Comparison of ENCODE assay signal across 8 cellular contexts in the genomic region with DNA sequence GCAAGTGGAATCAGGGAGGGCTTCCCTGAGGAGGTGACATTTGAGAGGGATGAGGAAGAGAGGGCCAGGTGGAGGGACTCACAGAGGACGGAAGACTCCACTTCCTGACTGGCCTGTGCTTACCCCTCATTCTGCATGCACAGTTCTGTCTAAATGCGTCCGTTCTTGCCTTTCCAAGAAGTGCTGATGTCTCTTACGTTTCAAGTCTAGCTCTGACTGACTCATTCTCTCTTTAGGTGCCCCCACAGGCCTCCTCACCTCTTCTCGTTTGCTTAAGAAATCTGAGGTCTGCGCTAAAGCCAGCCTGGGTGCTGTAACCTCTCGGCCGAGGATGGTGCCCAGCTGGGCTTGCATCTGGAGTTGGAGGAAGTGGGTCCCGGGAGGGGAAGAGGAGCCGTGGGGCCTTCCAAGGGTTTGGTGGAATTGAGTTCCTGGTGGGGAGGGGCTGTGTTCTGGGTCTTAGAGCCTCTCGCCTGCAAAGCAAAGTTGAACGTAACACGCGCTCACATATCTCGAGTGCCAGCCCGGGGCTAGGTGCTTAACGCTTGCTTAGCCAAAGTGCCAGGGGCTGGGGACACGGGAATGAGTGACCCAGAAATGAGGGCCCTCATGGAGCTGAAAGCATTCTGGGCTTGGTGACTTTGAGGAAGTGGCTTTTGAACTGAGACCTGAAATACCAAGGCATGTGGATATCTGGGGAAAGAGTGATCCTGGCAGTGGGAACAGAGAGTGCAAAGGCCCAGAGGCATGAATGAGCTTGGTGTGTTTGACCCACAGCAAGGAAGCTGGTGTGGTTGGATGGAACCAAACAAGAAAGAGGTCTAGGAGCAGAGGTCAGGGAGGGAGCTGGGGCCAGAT. TPM values are rescaled to one million over a fixed set of nuclear protein-coding genes. Genes with fewer than 3 reads are reported as not detected.
DNase-seq lines count a peak whose midpoint lies in the region; ATAC-seq, FAIRE-seq and TF ChIP-seq lines count a peak whose summit lies in the region.

No MANE protein-coding gene starts in this region.

- TF ChIP-seq CTCF in lower lobe of right lung (IDR thresholded peaks at IDR 0.05): no peak

- H3K27ac ChIP-seq in lower lobe of right lung: peak overlapping the region; percentile 100

- peak overlapping the region; percentile 97 for H3K4me3 ChIP-seq in lower lobe of right lung

- peaks cover 91% of the 10 kb centered on the region for H3K4me1 ChIP-seq in lower lobe of right lung

- peaks cover 11% of the 10 kb centered on the region for H3K36me3 ChIP-seq in lower lobe of right lung

- H3K9me3 ChIP-seq in lower lobe of right lung: no peaks in the 10 kb centered on the region

- intact Hi-C loops in lower lobe of right lung (cut with DNase I): no loop called here

- H3K27me3 ChIP-seq in lower lobe of right lung (ENCODE audit: low read depth): no peaks in the 10 kb centered on the region

- DNase-seq in GM18507 (ENCODE audit: extremely low spot score, insufficient read length, low read depth): no peak
- DNase-seq in SKM-1 treated with dmso at 0.1 percent for 144 hours (lab: John Stamatoyannopoulos, UW; ENCODE audit: unreplicated experiment): peak; percentile 85
- DNase-seq in amniotic epithelial cell (ENCODE audit: low read depth): peak; percentile 86
- peak; percentile 79 for DNase-seq in lower lobe of right lung
- DNase-seq in stimulated activated CD8-positive, alpha-beta memory T cell treated with anti-CD3 and anti-CD28 coated beads, Interleukin-15, amount 100 ng/mL, for 48 hours (ENCODE audit: low read depth in 2 of 2): peak; percentile 49 to 52
- DNase-seq in RPMI8226: no peak
- DNase-seq in HuH-7 (ENCODE audit: low spot score): no peak
- DNase-seq in ACHN: no peak

- in situ Hi-C loops in ACHN (cut with HindIII; ENCODE audit: low pct_ligation_motif_present, low pct_unique_long_range_greater_than_20kb, low sequenced_read_pairs): no loop called here

- ATAC-seq in lower lobe of right lung: peak; percentile 17 to 41

- FAIRE-seq in GM18507 (lab: Jason Lieb, UNC): peak; percentile 48

RNA-seq across cellular contexts. Expression of a gene that starts 4.9 kb away (rescaled TPM):
- 143 TPM for total RNA-seq in lower lobe of right lung

RNA-seq across cellular contexts. Expression of a gene that starts 50.1 kb away (rescaled TPM):
- total RNA-seq in lower lobe of right lung: 53.0 TPM

Comparison
In these comparisons a context has a peak if more than half of its experiments do, and no peak if none do; other contexts are left out.
1. DNase-seq: peak in SKM-1 treated with dmso at 0.1 percent for 144 hours (single experiment), amniotic epithelial cell (single experiment), lower lobe of right lung (single experiment) and stimulated activated CD8-positive, alpha-beta memory T cell treated with anti-CD3 and anti-CD28 coated beads, Interleukin-15, amount 100 ng/mL, for 48 hours (2 of 2); none in GM18507 (single experiment), RPMI8226 (single experiment), HuH-7 (single experiment) and ACHN (single experiment).